ENCODE assay signal across 16 cellular contexts in genomic region chr2:71151620-71152019, GRCh38. TPM values are rescaled to one million over a fixed set of nuclear protein-coding genes. Genes with fewer than 3 reads are reported as not detected.
DNase-seq lines count a peak whose midpoint lies in the region; ATAC-seq and TF ChIP-seq lines count a peak whose summit lies in the region.
"Had no signal": no experiment of that assay in that cellular context is flagged by ENCODE, and none has a peak within 500 bp of the region (broad histone marks: within the 10 kb centered on the region; RNA-seq: fewer than 3 reads in every experiment).

No MANE protein-coding gene starts in this region.

- peak; percentile 32 for DNase-seq in DMS53 (lab: John Stamatoyannopoulos, UW)
- DNase-seq in DMS53 treated with DMSO at 0.1 percent for 48 hours (lab: John Stamatoyannopoulos, UW; ENCODE audit: unreplicated experiment), result no peak
- no peak for DNase-seq in Panc1 (ENCODE audit: low read depth, low spot score)
- no peak for DNase-seq in fibroblast of the aortic adventitia (ENCODE audit: low read depth)
- no peak for DNase-seq in esophagus squamous epithelium (lab: John Stamatoyannopoulos, UW)
- DNase-seq: 8988T, COR-L47, HCEC 1CT, KG1, NCI-H1092, NCI-H446, SIG-M5 had no signal

- H3K27ac ChIP-seq in Panc1 (ENCODE audit: low read length), result no peak overlapping the region
- no peak overlapping the region for H3K27ac ChIP-seq in esophagus squamous epithelium
- H3K27ac ChIP-seq: BLaER1 treated with 17β-estradiol and CSF1 and Interleukin-3, amounts not matched to agents 10 nM and 100 nM had no signal

- TF ChIP-seq CTCF in GM12873 (IDR thresholded peaks at IDR 0.05; ENCODE audit: insufficient read depth, low read depth, low read length, missing control alignments), result peak; percentile 22
- no peak for TF ChIP-seq CTCF in Panc1 (IDR thresholded peaks at IDR 0.05)
- peak; percentile 3 for TF ChIP-seq CTCF in fibroblast of the aortic adventitia (IDR thresholded peaks at IDR 0.05; ENCODE audit: insufficient read depth, low read length)
- TF ChIP-seq CTCF in esophagus squamous epithelium (IDR thresholded peaks at IDR 0.05), result no peak

- peaks cover 2% of the 10 kb centered on the region; the same call in 1 of the 2 replicates for H3K27me3 ChIP-seq in Panc1 (ENCODE audit: control insufficient read depth, insufficient read depth, low read length)
- no peaks in the 10 kb centered on the region for H3K27me3 ChIP-seq in esophagus squamous epithelium
- H3K27me3 ChIP-seq: BLaER1 treated with 17β-estradiol and CSF1 and Interleukin-3, amounts not matched to agents 10 nM and 100 nM had no signal

- in situ Hi-C loops in Panc1 (cut with HindIII; ENCODE audit: low pct_unique_long_range_greater_than_20kb, low sequenced_read_pairs), result no loop called here

- no peak overlapping the region for H3K4me3 ChIP-seq in Panc1 (ENCODE audit: low read depth in 2 of 2, low read length in 2 of 2)
- H3K4me3 ChIP-seq in fibroblast of the aortic adventitia (ENCODE audit: low read depth, low read length), result no peak overlapping the region
- no peak overlapping the region for H3K4me3 ChIP-seq in esophagus squamous epithelium
- H3K4me3 ChIP-seq: BLaER1 treated with 17β-estradiol and CSF1 and Interleukin-3, amounts not matched to agents 10 nM and 100 nM had no signal

- CTCF ChIA-PET in Panc1 (lab: Charles Lee), result no interaction called here

- no peak for TF ChIP-seq POLR2A in esophagus squamous epithelium (IDR thresholded peaks at IDR 0.05)

- intact Hi-C loops in Panc1 (cut with micrococcal nuclease; ENCODE audit: unreplicated experiment), result no loop called here
- intact Hi-C loops in esophagus squamous epithelium (cut with DNase I), result no loop called here

- H3K36me3 ChIP-seq in Panc1 (ENCODE audit: control insufficient read depth, insufficient read depth, low read length), result peaks cover 15% of the 10 kb centered on the region
- peaks cover 14 to 43% (median 29%) of the 10 kb centered on the region in 3 donors for H3K36me3 ChIP-seq in esophagus squamous epithelium

- H3K4me1 ChIP-seq in Panc1 (ENCODE audit: control insufficient read depth, insufficient read depth, low read length), result no peaks in the 10 kb centered on the region
- H3K4me1 ChIP-seq in esophagus squamous epithelium, result peaks cover 0 to 13% (median under 1%) of the 10 kb centered on the region in 3 donors
- H3K4me1 ChIP-seq: BLaER1 treated with 17β-estradiol and CSF1 and Interleukin-3, amounts not matched to agents 10 nM and 100 nM had no signal

- POLR2A ChIA-PET in Panc1 (lab: Charles Lee), result interaction anchor here (0.5 kb wide), 1 partner anchor 23 kb away, joined by 3 read pairs; no protein-coding TSS in a partner anchor

- no peaks in the 10 kb centered on the region for H3K9me3 ChIP-seq in Panc1 (ENCODE audit: control insufficient read depth, insufficient read depth, low read depth, low read length)
- no peaks in the 10 kb centered on the region for H3K9me3 ChIP-seq in esophagus squamous epithelium
- H3K9me3 ChIP-seq: BLaER1 treated with 17β-estradiol and CSF1 and Interleukin-3, amounts not matched to agents 10 nM and 100 nM had no signal

- ATAC-seq in Panc1, result peak; percentile 42; the same call in 1 of the 2 replicates
- no peak for ATAC-seq in HG02840 (IDR thresholded peaks at IDR 0.05; ENCODE audit: low FRiP score, unreplicated experiment)
- no peak for ATAC-seq in GM18868 (IDR thresholded peaks at IDR 0.05; ENCODE audit: unreplicated experiment)

- 96 to 100% methylated on average over 1 of the region's 1 CpG for WGBS in esophagus squamous epithelium, 2 donors

- no TSS peak for BruUV-seq in Panc1 (replicated peaks; lab: Mats Ljungman, UMichigan)

RNA-seq across cellular contexts. Expression of gene MPHOSPH10, which starts 21.2 kb away (rescaled TPM):
- total RNA-seq in Panc1 (2021; ENCODE audit: unreplicated experiment) (34.1 TPM), fibroblast of the aortic adventitia (ENCODE audit: low replicate concordance) (23.4 and 56.3 TPM in 2 replicates), esophagus squamous epithelium (10 to 100 TPM; 18.9 to 33.0 (median 29.8) TPM)
- polyA plus RNA-seq in Panc1 (2012; ENCODE audit: insufficient read length), result 20.8 TPM

RNA-seq across cellular contexts. Expression of gene MCEE, which starts 21.6 kb away (rescaled TPM):
- 4.8 TPM for total RNA-seq in Panc1 (2021; ENCODE audit: unreplicated experiment)
- polyA plus RNA-seq in Panc1 (2012; ENCODE audit: insufficient read length), result 3.4 TPM
- 8.0 and 18.8 TPM in 2 replicates for total RNA-seq in fibroblast of the aortic adventitia (ENCODE audit: low replicate concordance)
- total RNA-seq in esophagus squamous epithelium, result 10 to 100 TPM; 18.9 to 26.5 (median 21.6) TPM

Comparison
In these comparisons a context has a peak if more than half of its experiments do, and no peak if none do; other contexts are left out.
1. CTCF ChIP-seq: peak in GM12873 (single experiment) and fibroblast of the aortic adventitia (single experiment); none in Panc1 (single experiment) and esophagus squamous epithelium (0 of 6).